12 cellular contexts compared by ENCODE assay signal in the genomic region with DNA sequence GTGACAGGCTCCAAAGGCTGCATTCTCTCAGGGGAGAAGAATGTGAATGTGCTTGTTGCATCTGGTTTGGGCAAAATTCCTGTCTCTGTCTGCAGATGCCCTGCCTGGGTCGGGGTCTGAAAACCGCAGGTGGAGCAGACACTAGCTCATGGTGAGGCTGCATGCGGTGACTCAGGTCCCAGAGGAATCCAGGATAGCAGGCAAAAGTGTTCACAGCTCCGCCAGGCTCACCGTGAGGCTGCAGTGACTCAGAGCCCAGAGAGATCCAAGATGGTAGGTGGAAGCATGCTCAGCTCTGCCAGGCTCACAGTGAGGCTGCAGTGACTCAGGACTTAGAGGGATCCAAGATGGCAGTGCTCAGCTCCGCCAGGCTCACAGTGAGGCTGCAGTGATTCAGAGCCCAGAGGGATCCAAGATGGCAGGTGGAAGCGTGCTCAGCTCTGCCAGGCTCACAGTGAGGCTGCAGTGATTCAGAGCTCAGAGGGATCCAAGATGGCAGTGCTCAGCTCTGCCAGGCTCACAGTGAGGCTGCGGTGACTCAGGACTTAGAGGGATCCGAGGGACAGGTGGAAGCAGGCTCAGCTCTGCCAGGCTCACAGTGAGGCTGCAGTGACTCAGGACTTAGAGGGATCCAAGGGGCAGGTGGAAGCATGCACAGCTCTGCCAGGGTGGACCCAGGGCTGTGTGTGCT.
DNase-seq lines count a peak whose midpoint lies in the region; ATAC-seq and TF ChIP-seq lines count a peak whose summit lies in the region.
"Had no signal": no experiment of that assay in that cellular context is flagged by ENCODE, and none has a peak within 500 bp of the region (broad histone marks: within the 10 kb centered on the region; RNA-seq: fewer than 3 reads in every experiment).

No MANE protein-coding gene starts in this region.

- DNase-seq in EL (peak; percentile 99), RKO (ENCODE audit: low spot score) (peak; percentile 85), renal cortical epithelial cell (ENCODE audit: low read depth) (peak; percentile 89), endothelial cell (ENCODE audit: low spot score) (no peak), T-helper 1 cell (no peak)
- DNase-seq in activated effector memory CD4-positive, alpha-beta T cell treated with Interleukin-2 at 50 U/mL for 16 hours: no peak
- DNase-seq: activated CD4-positive, alpha-beta T cell treated with anti-CD3 and anti-CD28 coated beads for 36 hours; GDM1; upper lobe of right lung had no signal

- H3K27ac Mint-ChIP-seq in endothelial cell (ENCODE audit: unreplicated experiment): no peak overlapping the region
- H3K27ac Mint-ChIP-seq: activated CD4-positive, alpha-beta T cell treated with anti-CD3 and anti-CD28 coated beads for 36 hours had no signal

- no peaks in the 10 kb centered on the region for H3K36me3 Mint-ChIP-seq in endothelial cell (ENCODE audit: low read depth, unreplicated experiment)

- H3K27me3 Mint-ChIP-seq in endothelial cell (ENCODE audit: unreplicated experiment): peaks cover 4% of the 10 kb centered on the region

- ATAC-seq in esophagus mucosa: peak; percentile 96
- no peak for ATAC-seq in GM21423 (IDR thresholded peaks at IDR 0.05; ENCODE audit: unreplicated experiment)
- ATAC-seq: activated CD4-positive, alpha-beta T cell treated with anti-CD3 and anti-CD28 coated beads for 36 hours; upper lobe of right lung had no signal

- no peak overlapping the region for H3K4me3 Mint-ChIP-seq in endothelial cell (ENCODE audit: unreplicated experiment)
- H3K4me3 Mint-ChIP-seq: activated CD4-positive, alpha-beta T cell treated with anti-CD3 and anti-CD28 coated beads for 36 hours; nephron had no signal

- H3K4me1 Mint-ChIP-seq in endothelial cell (ENCODE audit: unreplicated experiment): peaks cover 13% of the 10 kb centered on the region
- H3K4me1 Mint-ChIP-seq: activated CD4-positive, alpha-beta T cell treated with anti-CD3 and anti-CD28 coated beads for 36 hours had no signal

- no peak for TF ChIP-seq CTCF in endothelial cell (IDR thresholded peaks at IDR 0.05; ENCODE audit: unreplicated experiment)

- no peaks in the 10 kb centered on the region for H3K9me3 Mint-ChIP-seq in endothelial cell (ENCODE audit: unreplicated experiment)

Comparison
In these comparisons a context has a peak if more than half of its experiments do, and no peak if none do; other contexts are left out.
1. DNase-seq: peak in EL (single experiment), RKO (single experiment) and renal cortical epithelial cell (single experiment); none in endothelial cell (single experiment), activated effector memory CD4-positive, alpha-beta T cell treated with Interleukin-2 at 50 U/mL for 16 hours (single experiment) and T-helper 1 cell (0 of 5).